ENCODE assay signal across 8 cellular contexts in the genomic region with DNA sequence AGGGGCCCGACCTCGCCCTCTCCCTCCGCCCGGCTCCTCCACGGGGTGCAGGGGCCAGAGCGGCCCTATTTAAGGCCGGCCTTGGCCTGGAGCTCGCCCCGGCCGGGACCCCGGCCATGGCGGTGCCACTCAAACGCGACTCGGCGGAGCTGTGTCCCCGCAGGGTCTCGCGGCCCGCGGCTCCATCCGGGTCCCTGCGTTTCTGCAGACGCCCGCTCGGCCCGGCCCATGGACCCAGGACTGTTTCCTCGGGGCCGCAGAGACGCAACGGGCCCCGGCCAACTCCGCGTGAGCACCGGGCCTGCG. TPM values are rescaled to one million over a fixed set of nuclear protein-coding genes. Genes with fewer than 3 reads are reported as not detected.
DNase-seq lines count a peak whose midpoint lies in the region; ATAC-seq and TF ChIP-seq lines count a peak whose summit lies in the region.

No MANE protein-coding gene starts in this region.

- DNase-seq in activated CD4-positive, alpha-beta T cell treated with anti-CD3 and anti-CD28 coated beads for 36 hours = no peak
- DNase-seq in activated CD4-positive, alpha-beta T cell treated with anti-CD3 and anti-CD28 coated beads, Interleukin-2, amount 50 U/mL, for 1 hour = no peak
- DNase-seq in RWPE2 (ENCODE audit: low spot score) (no peak), fibroblast of the aortic adventitia (ENCODE audit: low read depth) (no peak), NCI-H1694 (lab: John Stamatoyannopoulos, UW) (no peak), cerebellum (ENCODE audit: low spot score) (no peak)

- peak overlapping the region; percentile 82 for H3K4me2 ChIP-seq in skeletal muscle satellite cell (ENCODE audit: low read length)

- no peak overlapping the region for H3K27ac Mint-ChIP-seq in activated CD4-positive, alpha-beta T cell treated with anti-CD3 and anti-CD28 coated beads for 36 hours

- H3K36me3 Mint-ChIP-seq in activated CD4-positive, alpha-beta T cell treated with anti-CD3 and anti-CD28 coated beads for 36 hours (ENCODE audit: low read depth) = peaks cover 10% of the 10 kb centered on the region

- H3K4me1 ChIP-seq in RWPE2 (ENCODE audit: insufficient read depth, poor library complexity, severe bottlenecking) (peaks cover 6% of the 10 kb centered on the region), skeletal muscle satellite cell (ENCODE audit: control insufficient read depth, insufficient read depth, low read length) (peaks cover 19% of the 10 kb centered on the region)

- peak overlapping the region; percentile 80 for H3K27ac ChIP-seq in RWPE2 (ENCODE audit: poor library complexity, severe bottlenecking)

- TF ChIP-seq CTCF in RWPE2 (IDR thresholded peaks at IDR 0.05; ENCODE audit: poor library complexity, severe bottlenecking) (no peak), fibroblast of the aortic adventitia (IDR thresholded peaks at IDR 0.05; ENCODE audit: insufficient read depth, low read length) (no peak)

- H3K27me3 Mint-ChIP-seq in activated CD4-positive, alpha-beta T cell treated with anti-CD3 and anti-CD28 coated beads for 36 hours = no peaks in the 10 kb centered on the region

- H3K4me1 Mint-ChIP-seq in activated CD4-positive, alpha-beta T cell treated with anti-CD3 and anti-CD28 coated beads for 36 hours = peaks cover 26% of the 10 kb centered on the region

- H3K4me3 ChIP-seq in RWPE2 (ENCODE audit: severe bottlenecking) (peak overlapping the region; percentile 87), fibroblast of the aortic adventitia (ENCODE audit: low read depth, low read length) (peak overlapping the region; percentile 75), skeletal muscle satellite cell (ENCODE audit: low read length) (peak overlapping the region; percentile 98)

- H3K9ac ChIP-seq in skeletal muscle satellite cell (ENCODE audit: low read depth, low read length) = peak overlapping the region; percentile 93

- intact Hi-C loops in activated CD4-positive, alpha-beta T cell treated with anti-CD3 and anti-CD28 coated beads for 36 hours (cut with DNase I, micrococcal nuclease) = loop anchor here (1.0 to 10.0 kb wide), 12 partner anchors 9 to 1723 kb away; a partner anchor contains a TSS

- H3K9me3 ChIP-seq in RWPE2 (ENCODE audit: severe bottlenecking) = no peaks in the 10 kb centered on the region
- no peaks in the 10 kb centered on the region for H3K9me3 ChIP-seq in skeletal muscle satellite cell (replicated peaks; ENCODE audit: low read length)

- no peaks in the 10 kb centered on the region for H3K9me3 Mint-ChIP-seq in activated CD4-positive, alpha-beta T cell treated with anti-CD3 and anti-CD28 coated beads for 36 hours (ENCODE audit: low read depth)

- peak overlapping the region; percentile 77 for H3K4me3 Mint-ChIP-seq in activated CD4-positive, alpha-beta T cell treated with anti-CD3 and anti-CD28 coated beads for 36 hours

- H3K27me3 ChIP-seq in RWPE2 (ENCODE audit: insufficient read depth, poor library complexity, severe bottlenecking) (no peaks in the 10 kb centered on the region), skeletal muscle satellite cell (ENCODE audit: control insufficient read depth, insufficient read depth, low read length) (no peaks in the 10 kb centered on the region)

- CTCF ChIA-PET in activated CD4-positive, alpha-beta T cell treated with anti-CD3 and anti-CD28 coated beads for 36 hours (lab: Charles Lee) = interaction anchor here (1.4 to 2.3 kb wide), 2 partner anchors 9 to 149 kb away, joined by 4 to 11 read pairs; no protein-coding TSS in a partner anchor

- no peak for ATAC-seq in activated CD4-positive, alpha-beta T cell treated with anti-CD3 and anti-CD28 coated beads for 36 hours
- ATAC-seq in RWPE2 (ENCODE audit: low read depth) (no peak; the same call in 2 of the 3 replicates), HG02678 (IDR thresholded peaks at IDR 0.05; ENCODE audit: unreplicated experiment) (no peak)

- no peaks in the 10 kb centered on the region for H3K36me3 ChIP-seq in RWPE2 (ENCODE audit: low read depth)
- peaks cover 18% of the 10 kb centered on the region for H3K36me3 ChIP-seq in skeletal muscle satellite cell (ENCODE audit: insufficient read depth, low read length)

- POLR2A ChIA-PET in activated CD4-positive, alpha-beta T cell treated with anti-CD3 and anti-CD28 coated beads for 36 hours (lab: Charles Lee) = no interaction called here

RNA-seq across cellular contexts. Expression of a gene that starts 0.7 kb away (rescaled TPM):
- total RNA-seq in activated CD4-positive, alpha-beta T cell treated with anti-CD3 and anti-CD28 coated beads for 36 hours = 10 to 100 TPM; 25.4 to 28.8 TPM
- total RNA-seq in fibroblast of the aortic adventitia (ENCODE audit: low replicate concordance) (46.1 and 87.9 TPM in 2 replicates), cerebellum (14.6 TPM)
- total RNA-seq in skeletal muscle satellite cell (2012; rRNA removed) = 39.0 and 51.5 TPM in 2 replicates

RNA-seq across cellular contexts. Expression of a gene that starts 22.9 kb away (rescaled TPM):
- 1 to 10 TPM; 4.2 to 5.2 TPM for total RNA-seq in activated CD4-positive, alpha-beta T cell treated with anti-CD3 and anti-CD28 coated beads for 36 hours
- 17.4 and 27.1 TPM in 2 replicates for total RNA-seq in fibroblast of the aortic adventitia (ENCODE audit: low replicate concordance)
- total RNA-seq in skeletal muscle satellite cell (2012; rRNA removed) = 19.9 and 20.0 TPM in 2 replicates
- total RNA-seq in cerebellum = 6.8 TPM
